9 cellular contexts compared by ENCODE assay signal in the genomic region with DNA sequence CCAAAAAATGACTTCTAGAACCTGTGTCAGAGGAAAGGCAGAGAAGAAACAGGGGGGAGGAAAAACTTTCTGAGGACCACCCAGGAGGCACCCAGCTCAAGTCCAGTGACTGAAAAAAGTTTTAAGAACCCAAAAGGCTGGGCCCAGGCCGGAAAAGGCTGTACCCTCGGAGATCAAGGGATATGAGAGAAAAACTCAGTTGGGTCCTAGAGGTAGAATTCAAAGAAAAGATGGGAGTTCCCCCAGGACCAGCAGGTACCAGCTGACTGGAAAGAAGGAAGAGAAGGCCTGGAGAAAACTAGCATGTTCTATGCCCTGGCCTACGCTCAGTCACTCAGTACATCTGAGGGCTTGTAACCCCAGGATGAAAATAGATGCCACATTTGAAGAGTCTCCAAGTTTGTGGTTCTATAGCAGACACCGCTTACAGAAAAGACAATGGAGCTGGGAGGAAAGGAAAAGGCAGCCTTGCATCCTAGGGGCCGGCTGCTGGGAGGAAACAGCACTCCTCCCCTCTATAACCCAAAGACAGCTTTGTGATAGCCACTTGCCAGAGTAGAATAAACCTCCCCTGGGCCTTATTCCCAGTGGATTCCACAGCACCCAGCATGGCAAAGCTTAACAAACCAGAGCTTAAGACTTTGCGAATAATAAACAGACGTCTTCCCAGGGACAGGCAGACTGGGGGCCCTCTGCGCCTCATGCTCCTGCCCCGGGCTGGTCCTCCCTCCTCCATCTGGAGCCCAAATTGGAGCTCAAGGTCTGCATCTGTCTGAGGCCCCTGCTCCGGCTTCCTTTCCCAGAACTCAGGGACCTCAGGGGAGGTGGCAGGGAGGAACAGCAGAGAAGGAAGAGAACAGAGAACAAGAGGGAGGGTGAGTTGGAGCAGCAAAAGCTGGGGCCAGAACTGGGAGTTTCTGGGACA. TPM values are rescaled to one million over a fixed set of nuclear protein-coding genes. Genes with fewer than 3 reads are reported as not detected.
DNase-seq lines count a peak whose midpoint lies in the region; ATAC-seq lines count a peak whose summit lies in the region.
"Had no signal": no experiment of that assay in that cellular context is flagged by ENCODE, and none has a peak within 500 bp of the region (broad histone marks: within the 10 kb centered on the region; RNA-seq: fewer than 3 reads in every experiment).

No MANE protein-coding gene starts in this region.

- H3K9me2 ChIP-seq in Karpas-422 (replicated peaks; ENCODE audit: insufficient read depth, low read length), result no peaks in the 10 kb centered on the region

- H3K79me2 ChIP-seq in Karpas-422 (ENCODE audit: low read length), result peaks cover 8% of the 10 kb centered on the region; the same call in 1 of the 2 replicates

- H3K4me3 Mint-ChIP-seq in activated T-helper 2 cell treated with anti-CD3 and anti-CD28 coated beads, Interferon-gamma antibody, Interleukin-2, Interleukin-4, amounts not matched to agents 10 μg/mL and 5 μg/mL and 100 μg/mL, durations not matched to agents 14 hours and 24 hours and 36 hours (ENCODE audit: low read depth), result peak overlapping the region; percentile 35
- H3K4me3 Mint-ChIP-seq in stimulated activated memory B cell treated with anti-CD40 and anti-IgM and Interleukin-4, amounts not matched to agents 10 μg/mL and 1 μg/mL and 100 μg/mL, for 72 hours, result no peak overlapping the region

- peak overlapping the region; percentile 93 for H3K27ac Mint-ChIP-seq in activated T-helper 2 cell treated with anti-CD3 and anti-CD28 coated beads, Interferon-gamma antibody, Interleukin-2, Interleukin-4, amounts not matched to agents 10 μg/mL and 5 μg/mL and 100 μg/mL, durations not matched to agents 14 hours and 24 hours and 36 hours
- peak overlapping the region; percentile 85 for H3K27ac Mint-ChIP-seq in stimulated activated memory B cell treated with anti-CD40 and anti-IgM and Interleukin-4, amounts not matched to agents 10 μg/mL and 1 μg/mL and 100 μg/mL, for 72 hours

- 51% methylated on average over 10 of the region's 10 CpGs for whole genome bisulfite sequencing in right cardiac atrium

- H3K27me3 Mint-ChIP-seq in activated T-helper 2 cell treated with anti-CD3 and anti-CD28 coated beads, Interferon-gamma antibody, Interleukin-2, Interleukin-4, amounts not matched to agents 10 μg/mL and 5 μg/mL and 100 μg/mL, durations not matched to agents 14 hours and 24 hours and 36 hours (ENCODE audit: low read depth), result no peaks in the 10 kb centered on the region
- no peaks in the 10 kb centered on the region for H3K27me3 Mint-ChIP-seq in stimulated activated memory B cell treated with anti-CD40 and anti-IgM and Interleukin-4, amounts not matched to agents 10 μg/mL and 1 μg/mL and 100 μg/mL, for 72 hours

- H3K9me3 Mint-ChIP-seq in activated T-helper 2 cell treated with anti-CD3 and anti-CD28 coated beads, Interferon-gamma antibody, Interleukin-2, Interleukin-4, amounts not matched to agents 10 μg/mL and 5 μg/mL and 100 μg/mL, durations not matched to agents 14 hours and 24 hours and 36 hours, result no peaks in the 10 kb centered on the region
- H3K9me3 Mint-ChIP-seq in stimulated activated memory B cell treated with anti-CD40 and anti-IgM and Interleukin-4, amounts not matched to agents 10 μg/mL and 1 μg/mL and 100 μg/mL, for 72 hours, result no peaks in the 10 kb centered on the region

- H3K4me2 ChIP-seq in Karpas-422 (ENCODE audit: low read depth, low read length, poor library complexity, severe bottlenecking), result peak overlapping the region; percentile 50

- H3K4me3 ChIP-seq in Karpas-422 (ENCODE audit: low read length) (no peak overlapping the region), right cardiac atrium (ENCODE audit: low read length) (no peak overlapping the region)
- H3K4me3 ChIP-seq: mucosa of descending colon had no signal

- DNase-seq in Karpas-422, result peak; percentile 59
- DNase-seq in activated T-helper 2 cell treated with anti-CD3 and anti-CD28 coated beads, Interferon-gamma antibody, Interleukin-2, Interleukin-4, amounts not matched to agents 10 μg/mL and 5 μg/mL and 100 μg/mL, durations not matched to agents 14 hours and 24 hours and 36 hours (ENCODE audit: low spot score), result no peak
- peak in 2 of 3 donors; percentile 64 to 77 for DNase-seq in right cardiac atrium
- DNase-seq in MV-4-11 (lab: John Stamatoyannopoulos, UW), result no peak
- no peak for DNase-seq in activated effector memory CD4-positive, alpha-beta T cell treated with Interleukin-2 at 50 U/mL for 16 hours
- no peak for DNase-seq in SKM-1 treated with dmso at 0.1 percent for 144 hours (lab: John Stamatoyannopoulos, UW; ENCODE audit: unreplicated experiment)
- DNase-seq: MM.1S, mucosa of descending colon had no signal

- no peaks in the 10 kb centered on the region for H4K20me1 ChIP-seq in Karpas-422 (ENCODE audit: insufficient read depth, low read depth, low read length)

- H3K36me3 ChIP-seq in Karpas-422 (ENCODE audit: insufficient read depth, low read length), result no peaks in the 10 kb centered on the region

- peak overlapping the region; percentile 69 for H2AFZ ChIP-seq in Karpas-422 (ENCODE audit: low read length)

- H3K4me1 Mint-ChIP-seq in activated T-helper 2 cell treated with anti-CD3 and anti-CD28 coated beads, Interferon-gamma antibody, Interleukin-2, Interleukin-4, amounts not matched to agents 10 μg/mL and 5 μg/mL and 100 μg/mL, durations not matched to agents 14 hours and 24 hours and 36 hours (ENCODE audit: low read depth), result peaks cover 72% of the 10 kb centered on the region
- peaks cover 67% of the 10 kb centered on the region for H3K4me1 Mint-ChIP-seq in stimulated activated memory B cell treated with anti-CD40 and anti-IgM and Interleukin-4, amounts not matched to agents 10 μg/mL and 1 μg/mL and 100 μg/mL, for 72 hours

- H3K36me3 Mint-ChIP-seq in activated T-helper 2 cell treated with anti-CD3 and anti-CD28 coated beads, Interferon-gamma antibody, Interleukin-2, Interleukin-4, amounts not matched to agents 10 μg/mL and 5 μg/mL and 100 μg/mL, durations not matched to agents 14 hours and 24 hours and 36 hours (ENCODE audit: low read depth), result no peaks in the 10 kb centered on the region
- H3K36me3 Mint-ChIP-seq in stimulated activated memory B cell treated with anti-CD40 and anti-IgM and Interleukin-4, amounts not matched to agents 10 μg/mL and 1 μg/mL and 100 μg/mL, for 72 hours, result no peaks in the 10 kb centered on the region

- H3K9me3 ChIP-seq in Karpas-422 (ENCODE audit: low read length) (no peaks in the 10 kb centered on the region), right cardiac atrium (ENCODE audit: control insufficient read depth, low read length) (no peaks in the 10 kb centered on the region)
- H3K9me3 ChIP-seq: mucosa of descending colon had no signal

- peak in 1 of 2 donors; percentile 36 for ATAC-seq in right cardiac atrium
- no peak for ATAC-seq in stimulated activated memory B cell treated with anti-CD40 and anti-IgM and Interleukin-4, amounts not matched to agents 10 μg/mL and 1 μg/mL and 100 μg/mL, for 72 hours
- ATAC-seq: mucosa of descending colon had no signal

- peaks cover 56% of the 10 kb centered on the region for H3K4me1 ChIP-seq in Karpas-422 (ENCODE audit: low read length)
- peaks cover 9% of the 10 kb centered on the region for H3K4me1 ChIP-seq in right cardiac atrium (ENCODE audit: control insufficient read depth, insufficient read depth, low read length)

- peak overlapping the region; percentile 59 for H3K9ac ChIP-seq in Karpas-422 (ENCODE audit: low read length)

- H3K27me3 ChIP-seq in Karpas-422 (ENCODE audit: low read length), result no peaks in the 10 kb centered on the region
- no peaks in the 10 kb centered on the region for H3K27me3 ChIP-seq in right cardiac atrium (ENCODE audit: control insufficient read depth, insufficient read depth)

- intact Hi-C loops in activated T-helper 2 cell treated with anti-CD3 and anti-CD28 coated beads, Interferon-gamma antibody, Interleukin-2, Interleukin-4, amounts not matched to agents 10 μg/mL and 5 μg/mL and 100 μg/mL, durations not matched to agents 14 hours and 24 hours and 36 hours (cut with micrococcal nuclease), result loop anchor here (5.0 kb wide), 1 partner anchor 34 kb away; no protein-coding TSS in a partner anchor
- intact Hi-C loops in right cardiac atrium (cut with DNase I), result loop anchor here in 2 of 4 donors (5.0 kb wide), 3 partner anchors 99 to 259 kb away; partner anchors contain the start of genes CCND3 (in 1 of the 2) and PRICKLE4 (in 1 of the 2)

- H3K27ac ChIP-seq in Karpas-422 (ENCODE audit: low read length), result peak overlapping the region; percentile 64
- H3K27ac ChIP-seq in right cardiac atrium (ENCODE audit: low read length), result peak overlapping the region; percentile 25

RNA-seq across cellular contexts. Expression of gene TAF8, which starts 8.9 kb away (rescaled TPM):
- total RNA-seq in Karpas-422 (2014; rRNA removed; shearing (Covaris generic); ENCODE audit: low replicate concordance), result 25.8 and 25.9 TPM in 2 replicates
- 38.8 and 41.9 TPM in 2 replicates for total RNA-seq in activated T-helper 2 cell treated with anti-CD3 and anti-CD28 coated beads, Interferon-gamma antibody, Interleukin-2, Interleukin-4, amounts not matched to agents 10 μg/mL and 5 μg/mL and 100 μg/mL, durations not matched to agents 14 hours and 24 hours and 36 hours
- total RNA-seq in right cardiac atrium, result 10 to 100 TPM; 21.6 to 29.6 (median 26.9) TPM
- polyA plus RNA-seq in right cardiac atrium, result 21.8 TPM

Comparison
In these comparisons a context has a peak if more than half of its experiments do, and no peak if none do; other contexts are left out.
1. DNase-seq: peak in Karpas-422 (single experiment) and right cardiac atrium (2 of 3); none in activated T-helper 2 cell treated with anti-CD3 and anti-CD28 coated beads, Interferon-gamma antibody, Interleukin-2, Interleukin-4, amounts not matched to agents 10 μg/mL and 5 μg/mL and 100 μg/mL, durations not matched to agents 14 hours and 24 hours and 36 hours (single experiment), MV-4-11 (single experiment), activated effector memory CD4-positive, alpha-beta T cell treated with Interleukin-2 at 50 U/mL for 16 hours (single experiment) and SKM-1 treated with dmso at 0.1 percent for 144 hours (single experiment).